23 cellular contexts compared by ENCODE assay signal in the genomic region with DNA sequence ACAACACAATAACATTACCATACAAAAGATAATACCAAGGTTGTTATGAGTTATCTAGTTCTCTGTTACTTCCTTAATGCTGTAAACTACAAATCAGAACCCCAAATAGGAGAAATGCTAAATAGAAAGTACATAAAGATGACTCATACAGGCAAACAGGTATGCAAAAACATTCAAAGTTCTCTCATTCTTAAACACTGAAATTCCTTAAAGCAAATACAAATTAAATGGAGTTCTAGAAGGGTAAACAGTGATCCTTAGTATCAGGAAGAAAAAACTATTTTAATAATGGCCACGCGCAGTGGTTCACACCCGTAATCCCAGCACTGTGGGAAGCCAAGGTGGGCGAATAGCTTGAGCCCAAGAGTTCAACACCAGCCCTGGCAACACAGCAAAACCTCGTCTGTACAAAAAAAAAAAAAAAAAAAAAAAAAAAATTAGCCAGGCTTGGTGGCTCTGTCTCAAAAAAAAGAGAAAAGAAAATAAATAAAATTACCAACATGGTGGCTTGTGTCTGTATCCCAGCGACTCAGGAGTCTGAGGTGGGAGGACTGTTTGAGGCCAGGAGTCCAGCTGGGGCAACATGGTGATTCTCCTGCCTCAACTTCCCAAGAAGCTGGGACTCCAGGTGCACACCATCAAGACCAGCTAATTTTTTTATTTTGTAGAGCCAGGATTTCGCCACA. TPM values are rescaled to one million over a fixed set of nuclear protein-coding genes. Genes with fewer than 3 reads are reported as not detected.
DNase-seq lines count a peak whose midpoint lies in the region; ATAC-seq, FAIRE-seq and TF ChIP-seq lines count a peak whose summit lies in the region.
"Had no signal": no experiment of that assay in that cellular context is flagged by ENCODE, and none has a peak within 500 bp of the region (broad histone marks: within the 10 kb centered on the region; RNA-seq: fewer than 3 reads in every experiment).

No MANE protein-coding gene starts in this region.

- no peak for TF ChIP-seq CTCF in RWPE1 (conservative IDR thresholded peaks at IDR 0.05; ENCODE audit: low read depth)
- no peak for TF ChIP-seq CTCF in hepatocyte (IDR thresholded peaks at IDR 0.05; ENCODE audit: poor library complexity)

- H3K4me3 ChIP-seq in hepatocyte (no peak overlapping the region), small intestine (ENCODE audit: low read depth in 1 of 2, low read length in 2 of 2) (no peak overlapping the region)
- H3K4me3 ChIP-seq: ascending aorta, dorsolateral prefrontal cortex, MG63, skin epidermis, uterus had no signal

- ATAC-seq in GM21360 (IDR thresholded peaks at IDR 0.05; ENCODE audit: unreplicated experiment) = no peak
- ATAC-seq in HG02798 (IDR thresholded peaks at IDR 0.05; ENCODE audit: poor library complexity, unreplicated experiment) = no peak
- ATAC-seq: activated T-cell treated with anti-CD3 and anti-CD28 coated beads, Interleukin-2, amount 50 U/mL, for 4 hours; stimulated activated effector memory CD8-positive, alpha-beta T cell treated with anti-CD3 and anti-CD28 coated beads, Interleukin-12 subunit alpha, Interleukin-12 subunit beta, amount 100 ng/mL, for 72 hours had no signal

- no peak overlapping the region for H2AFZ ChIP-seq in hepatocyte

- DNase-seq in DMS53 treated with DMSO at 0.1 percent for 48 hours (lab: John Stamatoyannopoulos, UW; ENCODE audit: unreplicated experiment) = peak; percentile 13
- DNase-seq in RWPE1 (ENCODE audit: low spot score) = no peak
- no peak for DNase-seq in hepatocyte (ENCODE audit: low spot score)
- peak; percentile 42 for DNase-seq in small intestine
- DNase-seq in Ammon's horn (ENCODE audit: low spot score) = no peak
- DNase-seq: activated CD8-positive, alpha-beta memory T cell treated with anti-CD3 and anti-CD28 coated beads for 24 hours; activated naive CD4-positive, alpha-beta T cell treated with anti-CD3 and anti-CD28 coated beads for 36 hours; activated T-cell treated with anti-CD3 and anti-CD28 coated beads, Interleukin-2, amount 50 U/mL, for 4 hours; dorsolateral prefrontal cortex; foreskin melanocyte; MG63; NCI-H146; NCI-H2171 treated with DMSO at 0.1 percent for 48 hours; NCI-H774; SHP77; stimulated activated CD4-positive, alpha-beta T cell treated with anti-CD3 and anti-CD28 coated beads, Interleukin-2, amount 100 ng/mL, for 24 hours; SW 1271; uterus had no signal

- H4K20me1 ChIP-seq in hepatocyte (ENCODE audit: insufficient read depth, poor library complexity, severe bottlenecking) = peaks cover 68% of the 10 kb centered on the region

- H3K4me1 ChIP-seq in hepatocyte (ENCODE audit: insufficient read depth) (peaks cover 6% of the 10 kb centered on the region), small intestine (ENCODE audit: control insufficient read depth in 2 of 2, insufficient read depth in 1 of 2, low read depth in 1 of 2, low read length in 1 of 2) (peaks cover 0 to 3% of the 10 kb centered on the region in 2 donors)
- H3K4me1 ChIP-seq: uterus had no signal

- H3K36me3 ChIP-seq in hepatocyte (replicated peaks; ENCODE audit: insufficient read depth, low read depth) (no peaks in the 10 kb centered on the region), small intestine (ENCODE audit: control insufficient read depth in 2 of 2, insufficient read depth in 2 of 2, low read length in 2 of 2) (no peaks in the 10 kb centered on the region)
- H3K36me3 ChIP-seq: ascending aorta, MG63, uterus had no signal

- POLR2A ChIA-PET in RWPE1 (lab: Yijun Ruan, JAX; ENCODE audit: low non-redundant PET) = no interaction called here

- CTCF ChIA-PET in RWPE1 (lab: Yijun Ruan, JAX) = interaction anchor here (0.7 kb wide), 1 partner anchor 29 kb away, joined by 4 read pairs; no protein-coding TSS in a partner anchor

- H3K9me3 ChIP-seq in hepatocyte (ENCODE audit: low read depth) (no peaks in the 10 kb centered on the region), small intestine (ENCODE audit: control insufficient read depth, low read depth) (no peaks in the 10 kb centered on the region)
- H3K9me3 ChIP-seq: ascending aorta, MG63, uterus had no signal

- WGBS in hepatocyte (ENCODE audit: low lambda C conversion rate, missing lambda C conversion rate) = 69% methylated on average over 7 of the region's 7 CpGs
- 68 to 80% (median 69%) methylated on average over 7 of the region's 7 CpGs for WGBS in small intestine, 3 donors

- no peak for FAIRE-seq in small intestine (lab: Jason Lieb, UNC)

- H3K9me2 ChIP-seq in hepatocyte (replicated peaks; ENCODE audit: insufficient read depth) = no peaks in the 10 kb centered on the region

- no peak overlapping the region for H3K4me2 ChIP-seq in hepatocyte

- no peaks in the 10 kb centered on the region for H3K27me3 ChIP-seq in hepatocyte
- H3K27me3 ChIP-seq in small intestine (ENCODE audit: control insufficient read depth in 2 of 2, insufficient read depth in 2 of 2, low read length in 2 of 2) = no peaks in the 10 kb centered on the region
- H3K27me3 ChIP-seq: ascending aorta, dorsolateral prefrontal cortex, MG63, uterus had no signal

- peaks cover 94% of the 10 kb centered on the region for H3K79me2 ChIP-seq in hepatocyte

- peak overlapping the region; percentile 32 for H3K27ac ChIP-seq in RWPE1
- H3K27ac ChIP-seq in hepatocyte = peak overlapping the region; percentile 67
- H3K27ac ChIP-seq in small intestine (ENCODE audit: low read depth in 1 of 2, low read length in 1 of 2) = peak overlapping the region in 1 of 2 donors; percentile 5
- H3K27ac ChIP-seq: ascending aorta, dorsolateral prefrontal cortex, skin epidermis, uterus had no signal

RNA-seq across cellular contexts. Expression of a gene that starts 17.5 kb away (rescaled TPM):
- 19.5 and 19.9 TPM in 2 replicates for total RNA-seq in hepatocyte
- polyA plus RNA-seq in hepatocyte (21.1 and 22.1 TPM in 2 replicates), small intestine (10 to 100 TPM in 2 of 3 donors, 1 to 10 TPM in 1; 10.0 to 12.7 (median 11.7) TPM)

RNA-seq across cellular contexts. Expression of a gene that starts 32.2 kb away (rescaled TPM):
- total RNA-seq in hepatocyte = 72.1 and 80.5 TPM in 2 replicates
- 46.8 and 63.0 TPM in 2 replicates for polyA plus RNA-seq in hepatocyte
- polyA plus RNA-seq in small intestine = 10 to 100 TPM; 72.2 to 98.8 (median 74.0) TPM

Comparison
In these comparisons a context has a peak if more than half of its experiments do, and no peak if none do; other contexts are left out.
1. DNase-seq: peak in DMS53 treated with DMSO at 0.1 percent for 48 hours (single experiment) and small intestine (single experiment); none in RWPE1 (single experiment), hepatocyte (single experiment) and Ammon's horn (single experiment).